Comparison of ENCODE assay signal across 9 cellular contexts in the genomic region with DNA sequence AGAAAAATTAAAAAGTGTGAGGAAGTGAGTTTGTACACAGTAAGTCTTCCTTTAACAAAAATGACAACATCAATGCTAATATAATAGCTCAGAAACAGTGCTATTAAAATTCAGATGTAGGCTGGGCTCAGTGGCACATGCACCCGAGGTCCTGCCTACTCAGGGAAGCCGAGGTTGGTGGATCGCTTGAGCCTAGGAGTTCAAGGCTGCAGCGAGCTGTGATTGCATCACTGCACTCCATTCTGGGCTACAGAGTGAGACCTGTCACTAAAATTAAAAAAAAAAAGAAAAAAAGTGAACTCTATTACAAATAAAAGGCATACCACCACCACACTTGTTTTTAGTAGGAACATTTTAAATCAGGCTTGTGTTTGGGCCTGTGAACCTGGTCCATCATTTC. TPM values are rescaled to one million over a fixed set of nuclear protein-coding genes. Genes with fewer than 3 reads are reported as not detected.
"Had no signal": no experiment of that assay in that cellular context is flagged by ENCODE, and none has a peak within 500 bp of the region (broad histone marks: within the 10 kb centered on the region; RNA-seq: fewer than 3 reads in every experiment).

No MANE protein-coding gene starts in this region.

- ATAC-seq: HCT116 had no signal

- FAIRE-seq: H54 had no signal

- H3K9ac ChIP-seq: KMS-11 had no signal

- H3K4me2 ChIP-seq: KMS-11 had no signal

- DNase-seq: GOT3, H9, HFFc6, IMR-90, KBM-7 had no signal

- H3K27ac ChIP-seq: HL-60, KMS-11 had no signal

RNA-seq across cellular contexts. Expression of a gene that starts 39.2 kb away (rescaled TPM):
- total RNA-seq: H9, IMR-90 had no signal
- polyA plus RNA-seq: IMR-90 had no signal
